In the genomic region with DNA sequence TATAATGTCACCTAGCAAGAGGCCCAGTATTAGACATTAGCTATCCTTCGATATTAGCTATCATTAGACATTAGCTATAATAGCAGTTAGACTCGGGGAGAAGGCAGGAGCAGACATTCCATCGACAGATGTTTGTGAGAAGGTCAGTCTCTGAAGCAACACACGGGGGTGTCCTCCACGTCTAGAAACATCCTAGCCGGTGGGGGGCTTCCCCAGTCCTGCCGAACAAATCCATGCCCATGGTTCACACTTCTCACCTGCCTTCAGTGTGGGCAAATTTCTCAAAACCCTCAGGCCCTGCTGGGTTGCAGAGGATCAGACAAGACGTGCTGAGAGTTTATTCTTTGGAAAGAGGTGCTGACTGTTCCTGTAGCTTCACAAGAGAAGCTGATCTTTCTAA, we compare ENCODE assay signal across 7 cellular contexts.
"Had no signal": no experiment of that assay in that cellular context is flagged by ENCODE, and none has a peak within 500 bp of the region (broad histone marks: within the 10 kb centered on the region; RNA-seq: fewer than 3 reads in every experiment).

No MANE protein-coding gene starts in this region.

- H2AFZ ChIP-seq: GM23248 had no signal

- H3K9ac ChIP-seq: GM23248 had no signal

- DNase-seq: GM23248, GOT3, H9, HCEC 1CT, KBM-7 had no signal

- H3K4me3 ChIP-seq: GM23248 had no signal

- FAIRE-seq: H54, HepG2 had no signal

- H3K27ac ChIP-seq: GM23248 had no signal

- ATAC-seq: HepG2 had no signal
